2 cellular contexts compared by ENCODE assay signal in genomic region chr17:58568050-58568830, GRCh38.
TF ChIP-seq lines count a peak whose summit lies in the region.

No MANE protein-coding gene starts in this region.

TF ChIP-seq in Ishikawa, 13 proteins besides CTCF, POLR2A, EP300 and RAD21 (continued from another document):
- TF ChIP-seq REST (IDR thresholded peaks at IDR 0.05; ENCODE audit: low read depth), result peak; percentile 51

TF ChIP-seq in GM12878, 131 proteins besides CTCF, POLR2A, EP300 and RAD21 (continued from another document):
- TF ChIP-seq SKIL (IDR thresholded peaks at IDR 0.05; ENCODE audit: low read depth, poor library complexity, severe bottlenecking), result no peak
- no peak for TF ChIP-seq EGR1 (IDR thresholded peaks at IDR 0.05; ENCODE audit: borderline replicate concordance in 1 of 2, low read depth in 2 of 2, low read length in 2 of 2)
